ENCODE assay signal across 8 cellular contexts in genomic region chr3:14651440-14652251, GRCh38. TPM values are rescaled to one million over a fixed set of nuclear protein-coding genes. Genes with fewer than 3 reads are reported as not detected.
DNase-seq lines count a peak whose midpoint lies in the region; ATAC-seq and TF ChIP-seq lines count a peak whose summit lies in the region.

TSS of gene CCDC174 (plus strand) at chr3:14651762. CDS start at chr3:14651837, 75 bp downstream.

- peaks cover 13% of the 10 kb centered on the region for H3F3A ChIP-seq in PC-9 (ENCODE audit: insufficient read depth, low read depth)

- TF ChIP-seq CTCF in PC-9 (conservative IDR thresholded peaks at IDR 0.05), result no peak

- ATAC-seq in GM21619 (IDR thresholded peaks at IDR 0.05; ENCODE audit: unreplicated experiment), result peak; percentile 98

- intact Hi-C loops in PC-9 (cut with micrococcal nuclease; ENCODE audit: unreplicated experiment), result loop anchor here (5.0 kb wide), 1 partner anchor 474 kb away; the partner anchor contains the start of genes LSM3 and XPC

- H3K36me3 ChIP-seq in PC-9 (ENCODE audit: low read depth), result peaks cover 26% of the 10 kb centered on the region
- H3K36me3 ChIP-seq in mucosa of rectum (ENCODE audit: control insufficient read depth in 2 of 2, insufficient read depth in 2 of 2, low read length in 2 of 2), result peaks cover 15 to 18% of the 10 kb centered on the region in 2 donors

- H3K27me3 ChIP-seq in PC-9 (ENCODE audit: insufficient read depth, low read depth) (no peaks in the 10 kb centered on the region), mucosa of rectum (ENCODE audit: control insufficient read depth in 2 of 2, insufficient read depth in 2 of 2, low read length in 2 of 2) (no peaks in the 10 kb centered on the region)

- H3K9me3 ChIP-seq in PC-9 (ENCODE audit: insufficient read depth, low read depth) (no peaks in the 10 kb centered on the region), mucosa of rectum (ENCODE audit: control insufficient read depth in 2 of 2, low read length in 2 of 2) (no peaks in the 10 kb centered on the region)

- H2AFZ ChIP-seq in PC-9, result peak within 1 kb of the TSS; percentile 92

- no peaks in the 10 kb centered on the region for H3K9me2 ChIP-seq in PC-9 (ENCODE audit: insufficient read depth)

- DNase-seq in DMS153 (lab: John Stamatoyannopoulos, UW) (peak; percentile 94), PC-9 (peak; percentile 91 to 94), erythroblast (lab: John Stamatoyannopoulos, UW) (peak; percentile 99 to 100)
- DNase-seq in Jurkat, Clone E6-1 (ENCODE audit: low read depth, low spot score), result peak; percentile 100
- peak; percentile 96 for DNase-seq in activated T-cell treated with anti-CD3 and anti-CD28 coated beads, Interleukin-2, amount 50 U/mL, for 1 hour
- peak; percentile 96 for DNase-seq in stimulated activated CD8-positive, alpha-beta memory T cell treated with anti-CD3 and anti-CD28 coated beads, Interleukin-4, amount 100 ng/mL, for 48 hours

- H3K27ac ChIP-seq in PC-9 (peak within 1 kb of the TSS; percentile 82), mucosa of rectum (ENCODE audit: low read depth in 2 of 2, low read length in 2 of 2) (peak within 1 kb of the TSS; percentile 85 to 91)

- peak within 1 kb of the TSS; percentile 95 to 96 for H3K9ac ChIP-seq in mucosa of rectum (ENCODE audit: low read depth in 1 of 2, low read length in 2 of 2)

- TSS peak; percentile 92 for BruUV-seq in PC-9 (replicated peaks; lab: Mats Ljungman, UMichigan)

- peak; percentile 97 for TF ChIP-seq POLR2A in erythroblast (IDR thresholded peaks at IDR 0.05; ENCODE audit: low read length)

- H3K4me1 ChIP-seq in PC-9 (replicated peaks; ENCODE audit: insufficient read depth) (peaks cover 19% of the 10 kb centered on the region), mucosa of rectum (ENCODE audit: control insufficient read depth in 2 of 2, insufficient read depth in 2 of 2, low read length in 2 of 2) (peaks cover 6 to 8% of the 10 kb centered on the region in 2 donors)

- POLR2A ChIA-PET in PC-9 (lab: Charles Lee; ENCODE audit: unreplicated experiment), result interaction anchor here (0.5 to 0.7 kb wide), 13 partner anchors 12 to 1946 kb away, joined by 3 to 11 read pairs (median 4); partner anchors contain the start of genes CAPN7 and XPC

- CTCF ChIA-PET in PC-9 (lab: Charles Lee), result interaction anchor here (0.6 kb wide), 1 partner anchor 446 kb away, joined by 3 read pairs; no protein-coding TSS in a partner anchor

- peak within 1 kb of the TSS; percentile 93 for H3K4me2 ChIP-seq in PC-9

- peak within 1 kb of the TSS; percentile 93 for H3K4me3 ChIP-seq in Jurkat, Clone E6-1 (ENCODE audit: low read length)
- H3K4me3 ChIP-seq in PC-9, result peak within 1 kb of the TSS; percentile 95
- peak within 1 kb of the TSS; percentile 91 to 97 for H3K4me3 ChIP-seq in mucosa of rectum (ENCODE audit: low read length in 2 of 2)

- peaks cover 37% of the 10 kb centered on the region for H3K79me2 ChIP-seq in PC-9 (ENCODE audit: low read depth)

- peaks cover 7% of the 10 kb centered on the region; the same call in 1 of the 2 replicates for H4K20me1 ChIP-seq in PC-9 (ENCODE audit: insufficient read depth)

RNA-seq across cellular contexts. Expression of gene CCDC174, which starts in this region (rescaled TPM):
- polyA plus RNA-seq in Jurkat, Clone E6-1 (2012; ENCODE audit: insufficient read depth, insufficient read length), result 29.0 TPM
- total RNA-seq in PC-9 (2021), result 14.7 and 14.9 TPM in 2 replicates

Comparison
In these comparisons a context has a peak if more than half of its experiments do, and no peak if none do; other contexts are left out.
1. Peak in every context shown above with its lines: DNase-seq, ATAC-seq, H3K4me3 ChIP-seq and H3K27ac ChIP-seq.